In the genomic region with DNA sequence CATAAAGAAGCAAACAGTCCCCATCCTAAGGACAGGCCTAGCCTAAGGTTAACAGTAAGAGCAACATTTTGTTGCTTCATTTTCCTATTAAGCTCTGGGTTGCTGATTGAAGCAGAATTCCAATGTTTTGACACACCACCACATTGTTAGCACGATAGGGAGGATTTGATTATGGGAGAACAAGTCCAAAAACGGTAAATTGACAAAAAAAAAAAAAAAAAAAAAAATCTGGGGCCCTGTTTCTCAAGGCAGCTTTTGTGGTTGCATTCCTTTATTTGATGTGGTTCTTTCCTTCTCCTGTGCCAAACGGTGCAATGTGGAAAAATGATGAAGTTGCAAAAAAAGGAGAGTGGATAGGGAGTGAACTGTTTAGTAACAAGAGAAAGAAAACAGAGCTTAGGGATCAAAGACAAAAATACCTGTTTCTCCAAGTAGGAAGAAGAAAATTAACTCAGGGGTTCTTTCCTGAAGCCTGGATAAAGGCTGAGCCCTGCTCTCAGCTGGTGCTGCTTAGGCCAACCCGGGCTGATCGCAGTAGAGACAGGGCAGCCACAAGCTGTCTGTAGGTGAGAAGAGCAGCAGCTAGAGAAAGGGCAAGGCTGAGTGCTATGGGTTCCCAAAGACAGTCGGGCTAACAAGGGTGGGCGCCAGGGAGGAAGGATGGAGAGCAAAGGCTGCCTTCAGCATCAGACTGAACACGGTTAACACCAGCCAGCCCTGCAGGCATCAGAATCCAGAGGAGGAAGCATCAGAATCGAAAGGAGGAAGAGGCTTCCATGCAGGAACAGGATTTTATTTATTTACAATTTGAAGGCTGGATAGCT, we compare ENCODE assay signal across 9 cellular contexts.
A peak's percentile ranks its signal among the peaks of the same experiment; 100 is the strongest.
DNase-seq lines count a peak whose midpoint lies in the region; ATAC-seq and TF ChIP-seq lines count a peak whose summit lies in the region.
"Had no signal": no experiment of that assay in that cellular context is flagged by ENCODE, and none has a peak within 500 bp of the region (broad histone marks: within the 10 kb centered on the region; RNA-seq: fewer than 3 reads in every experiment).

No MANE protein-coding gene starts in this region.

- H3K9me3 Mint-ChIP-seq in brain: no peaks in the 10 kb centered on the region

- TF ChIP-seq CTCF in brain (conservative IDR thresholded peaks at IDR 0.05): no peak
- no peak for TF ChIP-seq CTCF in kidney epithelial cell (IDR thresholded peaks at IDR 0.05; ENCODE audit: insufficient read depth, low read length, poor library complexity, severe bottlenecking)
- no peak for TF ChIP-seq CTCF in transverse colon (IDR thresholded peaks at IDR 0.05)
- no peak for TF ChIP-seq CTCF in testis (IDR thresholded peaks at IDR 0.05)

- H3K4me3 Mint-ChIP-seq in brain: no peak overlapping the region

- H3K4me3 ChIP-seq in kidney epithelial cell (ENCODE audit: low read depth, low read length) (no peak overlapping the region), transverse colon (no peak overlapping the region), testis (no peak overlapping the region)

- intact Hi-C loops in transverse colon (cut with DNase I; ENCODE audit: low total_unique reads): no loop called here
- intact Hi-C loops in testis (cut with DNase I; ENCODE audit: low total_unique reads): no loop called here

- peaks cover 25% of the 10 kb centered on the region for H3K4me1 Mint-ChIP-seq in brain

- 45 to 63% methylated on average over 8 to 9 of the region's 9 CpGs for WGBS in transverse colon (ENCODE audit: low coverage in 1 of 2), 2 donors
- 45 to 50% methylated on average over 9 of the region's 9 CpGs for WGBS in testis, 2 donors

- TF ChIP-seq POLR2A in transverse colon (IDR thresholded peaks at IDR 0.05) (no peak), testis (IDR thresholded peaks at IDR 0.05) (no peak)

- no peaks in the 10 kb centered on the region for H3K36me3 Mint-ChIP-seq in brain

- no peak for TF ChIP-seq EP300 in transverse colon (IDR thresholded peaks at IDR 0.05; ENCODE audit: low read depth)

- peaks cover 3% of the 10 kb centered on the region for H3K27me3 Mint-ChIP-seq in brain

- no peak for ATAC-seq in HG03354 (IDR thresholded peaks at IDR 0.05; ENCODE audit: poor library complexity, severe bottlenecking, unreplicated experiment)

- H3K9me3 ChIP-seq in transverse colon (no peaks in the 10 kb centered on the region), testis (no peaks in the 10 kb centered on the region)

- H3K27me3 ChIP-seq in kidney epithelial cell (ENCODE audit: control insufficient read depth, insufficient read depth, low read length) (no peaks in the 10 kb centered on the region), transverse colon (no peaks in the 10 kb centered on the region), testis (no peaks in the 10 kb centered on the region)

- H3K27ac ChIP-seq in transverse colon: peak overlapping the region; percentile 43 to 82 (median 74)
- H3K27ac ChIP-seq in testis: peak overlapping the region in 1 of 2 donors; percentile 59

- no peaks in the 10 kb centered on the region for H3K36me3 ChIP-seq in kidney epithelial cell (ENCODE audit: control insufficient read depth, insufficient read depth, low read length)
- H3K36me3 ChIP-seq in transverse colon: no peaks in the 10 kb centered on the region
- H3K36me3 ChIP-seq in testis (ENCODE audit: low read depth, missing control alignments): no peaks in the 10 kb centered on the region

- in situ Hi-C loops in transverse colon (cut with MboI; ENCODE audit: low pct_ligation_motif_present in 1 of 4, low pct_unique_long_range_greater_than_20kb in 1 of 4, low sequenced_read_pairs in 3 of 4): no loop called here

- peaks cover 0 to 19% (median 12%) of the 10 kb centered on the region in 4 donors for H3K4me1 ChIP-seq in transverse colon
- peaks cover 8% of the 10 kb centered on the region for H3K4me1 ChIP-seq in testis

- H3K27ac Mint-ChIP-seq in brain: peak overlapping the region in 4 of 5 experiments; percentile 40 to 95 (median 62)

- DNase-seq in HS-5 (ENCODE audit: low read depth) (peak; percentile 77), kidney epithelial cell (ENCODE audit: low read depth) (peak; percentile 78), transverse colon (no peak), testis (no peak), hippocampal formation (lab: John Stamatoyannopoulos, UW) (no peak)
- DNase-seq: activated CD4-positive, alpha-beta T cell treated with anti-CD3 and anti-CD28 coated beads, Interleukin-2, amount 50 U/mL, for 4 hours; dermis blood vessel endothelial cell had no signal

Comparison
In these comparisons a context has a peak if more than half of its experiments do, and no peak if none do; other contexts are left out.
1. DNase-seq: peak in HS-5 (single experiment) and kidney epithelial cell (single experiment); none in transverse colon (single experiment), testis (single experiment) and hippocampal formation (0 of 2).